Comparison of ENCODE assay signal across 27 cellular contexts in the genomic region with DNA sequence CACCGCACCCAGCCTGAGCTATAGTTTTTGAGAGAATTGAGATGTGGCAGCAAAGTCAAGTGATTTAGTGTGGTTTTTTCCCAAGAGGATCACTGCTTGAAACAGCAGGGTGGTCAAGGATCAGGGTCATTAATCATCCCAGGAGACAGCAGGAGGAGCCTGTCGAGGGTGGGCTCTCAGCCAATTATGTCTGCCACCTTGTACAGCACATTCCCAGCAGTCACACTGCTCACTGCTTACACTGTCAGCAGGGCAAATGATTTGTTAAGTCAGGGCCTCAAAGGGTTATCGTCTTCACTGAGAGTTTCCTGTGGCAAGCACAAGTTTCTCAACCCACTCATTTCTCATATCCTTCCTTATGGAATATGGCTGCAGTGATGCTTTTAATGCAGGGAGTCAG. TPM values are rescaled to one million over a fixed set of nuclear protein-coding genes. Genes with fewer than 3 reads are reported as not detected.
DNase-seq lines count a peak whose midpoint lies in the region; ATAC-seq, FAIRE-seq and TF ChIP-seq lines count a peak whose summit lies in the region.
"Had no signal": no experiment of that assay in that cellular context is flagged by ENCODE, and none has a peak within 500 bp of the region (broad histone marks: within the 10 kb centered on the region; RNA-seq: fewer than 3 reads in every experiment).

No MANE protein-coding gene starts in this region.

- intact Hi-C loops in endothelial cell of umbilical vein (cut with micrococcal nuclease) (no loop called here), right lobe of liver (cut with DNase I) (no loop called here), CD14-positive monocyte (cut with micrococcal nuclease) (loop anchor here in 1 of 2 donors (10.0 kb wide), 1 partner anchor 53 kb away; no protein-coding TSS in a partner anchor)

- no TSS peak for BruUV-seq in endothelial cell of umbilical vein (replicated peaks; lab: Mats Ljungman, UMichigan)

- CTCF ChIA-PET in endothelial cell of umbilical vein (lab: Charles Lee): interaction anchor here (0.8 to 7.4 kb wide), 7 partner anchors 9 to 185 kb away, joined by 3 to 67 read pairs (median 3); no protein-coding TSS in a partner anchor

- H3K9me3 Mint-ChIP-seq in CD14-positive monocyte: peaks cover 0 to 1% (median 0%) of the 10 kb centered on the region in 7 donors
- H3K9me3 Mint-ChIP-seq: activated CD8-positive, alpha-beta T cell treated with anti-CD3 and anti-CD28 coated beads for 36 hours; activated naive CD4-positive, alpha-beta T cell treated with anti-CD3 and anti-CD28 coated beads, Interleukin-2, amount 50 U/mL, for 72 hours; central memory CD8-positive, alpha-beta T cell; GM23338; neural crest cell; stimulated activated naive B cell treated with anti-CD40 and anti-IgM and Interleukin-4, amounts not matched to agents 10 μg/mL and 1 μg/mL and 100 μg/mL, for 72 hours had no signal

- H3K9ac ChIP-seq in endothelial cell of umbilical vein (replicated peaks; ENCODE audit: extremely low read depth, insufficient read depth, low read length): no peak overlapping the region

- H3K4me2 ChIP-seq in endothelial cell of umbilical vein (ENCODE audit: insufficient read depth, low read length): no peak overlapping the region
- H3K4me2 ChIP-seq: GM23338 had no signal

- no peak for TF ChIP-seq CTCF in endothelial cell of umbilical vein (IDR thresholded peaks at IDR 0.05; ENCODE audit: extremely low read depth in 1 of 2, insufficient read depth in 1 of 2, low read depth in 1 of 2, low read length in 2 of 2)
- no peak for TF ChIP-seq CTCF in right lobe of liver (IDR thresholded peaks at IDR 0.05)
- no peak for TF ChIP-seq CTCF in CD14-positive monocyte (IDR thresholded peaks at IDR 0.05)

- no peak overlapping the region for H2AFZ ChIP-seq in endothelial cell of umbilical vein (ENCODE audit: low read depth, low read length)
- H2AFZ ChIP-seq: GM23338 had no signal

- peaks cover 0 to 29% of the 10 kb centered on the region in 2 experiments for H3K36me3 ChIP-seq in endothelial cell of umbilical vein (ENCODE audit: control insufficient read depth in 2 of 2, extremely low read depth in 1 of 2, insufficient read depth in 2 of 2, low read length in 2 of 2)
- peaks cover 0 to 100% (median 62%) of the 10 kb centered on the region in 4 donors for H3K36me3 ChIP-seq in right lobe of liver

- H3K79me2 ChIP-seq in endothelial cell of umbilical vein (ENCODE audit: control insufficient read depth, insufficient read depth, low read length): no peaks in the 10 kb centered on the region

- H3K4me1 ChIP-seq in endothelial cell of umbilical vein (ENCODE audit: control insufficient read depth, extremely low read depth, insufficient read depth, low read length) (peaks cover 9% of the 10 kb centered on the region), right lobe of liver (no peaks in the 10 kb centered on the region)
- H3K4me1 ChIP-seq: ascending aorta, heart left ventricle, upper lobe of right lung had no signal

- H3K4me1 Mint-ChIP-seq in CD14-positive monocyte: no peaks in the 10 kb centered on the region
- H3K4me1 Mint-ChIP-seq: central memory CD8-positive, alpha-beta T cell; GM23338; neural crest cell; stimulated activated naive B cell treated with anti-CD40 and anti-IgM and Interleukin-4, amounts not matched to agents 10 μg/mL and 1 μg/mL and 100 μg/mL, for 72 hours had no signal

- POLR2A ChIA-PET in endothelial cell of umbilical vein (lab: Charles Lee): no interaction called here

- FAIRE-seq in endothelial cell of umbilical vein (lab: Jason Lieb, UNC): peak; percentile 84
- FAIRE-seq: GM12891 had no signal

- H3K27me3 ChIP-seq in endothelial cell of umbilical vein (ENCODE audit: control insufficient read depth in 2 of 2, insufficient read depth in 2 of 2, low read length in 2 of 2) (no peaks in the 10 kb centered on the region), right lobe of liver (no peaks in the 10 kb centered on the region)
- H3K27me3 ChIP-seq: ascending aorta, dorsolateral prefrontal cortex, heart left ventricle, upper lobe of right lung had no signal

- TF ChIP-seq POLR2A in endothelial cell of umbilical vein (IDR thresholded peaks at IDR 0.05; ENCODE audit: low read depth, low read length): no peak
- no peak for TF ChIP-seq POLR2A in right lobe of liver (IDR thresholded peaks at IDR 0.05)

- H3K27ac ChIP-seq in endothelial cell of umbilical vein (ENCODE audit: insufficient read depth, low read depth, low read length) (no peak overlapping the region), right lobe of liver (no peak overlapping the region)
- H3K27ac ChIP-seq: ascending aorta, C4-2B, heart left ventricle, HL-60, SK-N-MC, upper lobe of right lung had no signal

- WGBS in right lobe of liver (ENCODE audit: insufficient coverage, low coverage, low lambda C conversion rate, missing lambda C conversion rate): 33% methylated on average over 2 of the region's 3 CpGs

- DNase-seq in D341Med (ENCODE audit: low spot score): peak; percentile 64
- DNase-seq in NCI-H69 (lab: John Stamatoyannopoulos, UW): peak; percentile 11
- DNase-seq in endothelial cell of umbilical vein (ENCODE audit: low read depth, low spot score): peak; percentile 96
- no peak for DNase-seq in right lobe of liver
- no peak for DNase-seq in T-helper 9 cell
- no peak for DNase-seq in CD14-positive monocyte (ENCODE audit: low spot score)
- no peak for DNase-seq in NCI-H2081 (lab: John Stamatoyannopoulos, UW)
- DNase-seq: activated CD8-positive, alpha-beta T cell treated with anti-CD3 and anti-CD28 coated beads for 36 hours; dorsolateral prefrontal cortex; heart left ventricle; Kasumi-1; mammary epithelial cell; MV-4-11; NCI-H1694 treated with DMSO at 0.1 percent for 48 hours; stimulated activated naive B cell treated with anti-CD40 and anti-IgM and Interleukin-4, amounts not matched to agents 10 μg/mL and 1 μg/mL and 100 μg/mL, for 72 hours; T-helper 17 cell; upper lobe of right lung had no signal

- no peaks in the 10 kb centered on the region for H3K9me1 ChIP-seq in endothelial cell of umbilical vein (replicated peaks; ENCODE audit: control insufficient read depth, extremely low read depth, insufficient read depth, low read length)

- dilution Hi-C loops in endothelial cell of umbilical vein (cut with MboI; ENCODE audit: extremely low pct_ligation_motif_present, low sequenced_read_pairs): no loop called here

- no peak overlapping the region for H3K27ac Mint-ChIP-seq in CD14-positive monocyte
- H3K27ac Mint-ChIP-seq: activated CD8-positive, alpha-beta T cell treated with anti-CD3 and anti-CD28 coated beads for 36 hours; GM23338; stimulated activated naive B cell treated with anti-CD40 and anti-IgM and Interleukin-4, amounts not matched to agents 10 μg/mL and 1 μg/mL and 100 μg/mL, for 72 hours; T-helper 17 cell had no signal

- ATAC-seq in right lobe of liver: peak; percentile 26 to 58 (median 48)
- ATAC-seq: activated CD8-positive, alpha-beta T cell treated with anti-CD3 and anti-CD28 coated beads for 36 hours; activated naive CD4-positive, alpha-beta T cell treated with anti-CD3 and anti-CD28 coated beads, Interleukin-2, amount 50 U/mL, for 72 hours; GM23338; sciatic nerve; stimulated activated naive B cell treated with anti-CD40 and anti-IgM and Interleukin-4, amounts not matched to agents 10 μg/mL and 1 μg/mL and 100 μg/mL, for 72 hours; T-helper 17 cell; upper lobe of right lung had no signal

- no peak overlapping the region for H3K4me3 ChIP-seq in endothelial cell of umbilical vein (replicated peaks in 1 of 3; ENCODE audit: insufficient read depth in 1 of 3, low read depth in 1 of 3, low read length in 3 of 3)
- no peak overlapping the region for H3K4me3 ChIP-seq in right lobe of liver
- H3K4me3 ChIP-seq: ascending aorta, dorsolateral prefrontal cortex, GM23338, heart left ventricle, SK-N-MC, upper lobe of right lung had no signal

- H3K9me3 ChIP-seq in endothelial cell of umbilical vein (replicated peaks; ENCODE audit: control insufficient read depth, insufficient read depth, low read length) (no peaks in the 10 kb centered on the region), right lobe of liver (no peaks in the 10 kb centered on the region)
- H3K9me3 ChIP-seq: ascending aorta, heart left ventricle, upper lobe of right lung had no signal

- peaks cover 87 to 100% of the 10 kb centered on the region in 2 donors for H3K36me3 Mint-ChIP-seq in CD14-positive monocyte

- no peak overlapping the region for H3K4me3 Mint-ChIP-seq in CD14-positive monocyte
- H3K4me3 Mint-ChIP-seq: activated CD8-positive, alpha-beta T cell treated with anti-CD3 and anti-CD28 coated beads for 36 hours; central memory CD8-positive, alpha-beta T cell; GM23338; neural crest cell; stimulated activated naive B cell treated with anti-CD40 and anti-IgM and Interleukin-4, amounts not matched to agents 10 μg/mL and 1 μg/mL and 100 μg/mL, for 72 hours; T-helper 17 cell had no signal

- H3K27me3 Mint-ChIP-seq in CD14-positive monocyte (ENCODE audit: low read depth in 3 of 3): peaks cover 0 to 2% (median 0%) of the 10 kb centered on the region in 3 donors
- H3K27me3 Mint-ChIP-seq: activated CD8-positive, alpha-beta T cell treated with anti-CD3 and anti-CD28 coated beads for 36 hours; central memory CD8-positive, alpha-beta T cell; stimulated activated naive B cell treated with anti-CD40 and anti-IgM and Interleukin-4, amounts not matched to agents 10 μg/mL and 1 μg/mL and 100 μg/mL, for 72 hours; T-helper 17 cell had no signal

- H4K20me1 ChIP-seq in endothelial cell of umbilical vein (replicated peaks; ENCODE audit: control insufficient read depth, extremely low read depth, insufficient read depth, low read length): no peaks in the 10 kb centered on the region

RNA-seq across cellular contexts. Expression of a gene that starts 13.2 kb away (rescaled TPM):
- total RNA-seq in endothelial cell of umbilical vein (1.6 and 4.0 TPM in 2 replicates), right lobe of liver (1 to 10 TPM in 5 of 6 experiments, under 1 TPM in 1; 0.95 to 3.9 (median 1.7) TPM)
- polyA plus RNA-seq in endothelial cell of umbilical vein (6.4 and 6.8 TPM in 2 replicates), CD14-positive monocyte (under 1 TPM; 0.10 to 0.20 TPM)
- polyA plus RNA-seq in endothelial cell of umbilical vein (2011; cell fraction: cytosol; rRNA removed): 3.6 and 3.9 TPM in 2 replicates
- 3.1 and 3.2 TPM in 2 replicates for polyA plus RNA-seq in endothelial cell of umbilical vein (2011; cell fraction: nucleus; rRNA removed)
- 1.8 and 3.2 TPM in 2 replicates for polyA plus RNA-seq in endothelial cell of umbilical vein (2012)
- polyA minus RNA-seq in endothelial cell of umbilical vein: 6.5 and 7.6 TPM in 2 replicates
- polyA minus RNA-seq in endothelial cell of umbilical vein (2011; cell fraction: cytosol; rRNA and poly(A)+ RNA removed): 7.0 TPM
- 1.4 and 2.5 TPM in 2 replicates for polyA minus RNA-seq in endothelial cell of umbilical vein (2011; cell fraction: nucleus; rRNA and poly(A)+ RNA removed)

RNA-seq across cellular contexts. Expression of a gene that starts 22.1 kb away (rescaled TPM):
- total RNA-seq in endothelial cell of umbilical vein: 15.2 and 17.4 TPM in 2 replicates
- polyA plus RNA-seq in endothelial cell of umbilical vein: 22.6 and 23.3 TPM in 2 replicates
- polyA plus RNA-seq in endothelial cell of umbilical vein (2011; cell fraction: cytosol; rRNA removed): 11.2 and 16.3 TPM in 2 replicates
- 16.4 and 19.0 TPM in 2 replicates for polyA plus RNA-seq in endothelial cell of umbilical vein (2011; cell fraction: nucleus; rRNA removed)
- polyA plus RNA-seq in endothelial cell of umbilical vein (2012): 12.3 and 21.4 TPM in 2 replicates
- 5.5 and 5.9 TPM in 2 replicates for polyA minus RNA-seq in endothelial cell of umbilical vein
- 3.2 TPM for polyA minus RNA-seq in endothelial cell of umbilical vein (2011; cell fraction: cytosol; rRNA and poly(A)+ RNA removed)
- polyA minus RNA-seq in endothelial cell of umbilical vein (2011; cell fraction: nucleus; rRNA and poly(A)+ RNA removed): 3.7 and 4.8 TPM in 2 replicates
- total RNA-seq in right lobe of liver: 10 to 100 TPM in 4 of 6 experiments, 1 to 10 TPM in 2; 9.5 to 16.3 (median 10.6) TPM
- 10 to 100 TPM; 35.8 to 46.2 TPM for polyA plus RNA-seq in CD14-positive monocyte

RNA-seq across cellular contexts. Expression of a gene that starts 22.2 kb away (rescaled TPM):
- total RNA-seq in endothelial cell of umbilical vein: 5.4 and 7.0 TPM in 2 replicates
- 7.4 and 12.8 TPM in 2 replicates for polyA plus RNA-seq in endothelial cell of umbilical vein
- polyA plus RNA-seq in endothelial cell of umbilical vein (2011; cell fraction: cytosol; rRNA removed): 2.3 and 3.7 TPM in 2 replicates
- polyA plus RNA-seq in endothelial cell of umbilical vein (2011; cell fraction: nucleus; rRNA removed): 23.9 and 29.6 TPM in 2 replicates
- polyA plus RNA-seq in endothelial cell of umbilical vein (2012): 2.9 and 4.3 TPM in 2 replicates
- 2.4 and 3.6 TPM in 2 replicates for polyA minus RNA-seq in endothelial cell of umbilical vein
- 4.7 TPM for polyA minus RNA-seq in endothelial cell of umbilical vein (2011; cell fraction: cytosol; rRNA and poly(A)+ RNA removed)
- 2.4 and 10.0 TPM in 2 replicates for polyA minus RNA-seq in endothelial cell of umbilical vein (2011; cell fraction: nucleus; rRNA and poly(A)+ RNA removed)
- 10 to 100 TPM in 4 of 6 experiments, 1 to 10 TPM in 2; 6.1 to 15.0 (median 11.6) TPM for total RNA-seq in right lobe of liver
- 1 to 10 TPM; 3.2 to 5.2 TPM for polyA plus RNA-seq in CD14-positive monocyte
- total RNA-seq: GM23338 had no signal

RNA-seq across cellular contexts. Expression of a gene that starts 26.9 kb away (rescaled TPM):
- total RNA-seq in endothelial cell of umbilical vein: 4.7 and 5.5 TPM in 2 replicates
- 4.8 and 7.9 TPM in 2 replicates for polyA plus RNA-seq in endothelial cell of umbilical vein
- polyA plus RNA-seq in endothelial cell of umbilical vein (2011; cell fraction: cytosol; rRNA removed): 0.41 and 0.61 TPM in 2 replicates
- 54.5 and 61.7 TPM in 2 replicates for polyA plus RNA-seq in endothelial cell of umbilical vein (2011; cell fraction: nucleus; rRNA removed)
- 2.7 and 9.2 TPM in 2 replicates for polyA plus RNA-seq in endothelial cell of umbilical vein (2012)
- polyA minus RNA-seq in endothelial cell of umbilical vein: 0.49 and 3.3 TPM in 2 replicates
- 2.7 TPM for polyA minus RNA-seq in endothelial cell of umbilical vein (2011; cell fraction: cytosol; rRNA and poly(A)+ RNA removed)
- 3.3 and 13.7 TPM in 2 replicates for polyA minus RNA-seq in endothelial cell of umbilical vein (2011; cell fraction: nucleus; rRNA and poly(A)+ RNA removed)
- total RNA-seq in right lobe of liver: 10 to 100 TPM; 10.4 to 44.1 (median 30.1) TPM
- polyA plus RNA-seq in CD14-positive monocyte: not detected

RNA-seq across cellular contexts. Expression of a gene that starts 27.9 kb away (rescaled TPM):
- total RNA-seq in endothelial cell of umbilical vein: 16.1 and 18.5 TPM in 2 replicates
- polyA plus RNA-seq in endothelial cell of umbilical vein: 21.1 and 21.9 TPM in 2 replicates
- 17.7 and 18.2 TPM in 2 replicates for polyA plus RNA-seq in endothelial cell of umbilical vein (2011; cell fraction: cytosol; rRNA removed)
- 39.8 and 41.6 TPM in 2 replicates for polyA plus RNA-seq in endothelial cell of umbilical vein (2011; cell fraction: nucleus; rRNA removed)
- 13.1 and 17.8 TPM in 2 replicates for polyA plus RNA-seq in endothelial cell of umbilical vein (2012)
- 28.1 and 36.1 TPM in 2 replicates for polyA minus RNA-seq in endothelial cell of umbilical vein
- 21.3 TPM for polyA minus RNA-seq in endothelial cell of umbilical vein (2011; cell fraction: cytosol; rRNA and poly(A)+ RNA removed)
- 18.6 and 30.4 TPM in 2 replicates for polyA minus RNA-seq in endothelial cell of umbilical vein (2011; cell fraction: nucleus; rRNA and poly(A)+ RNA removed)
- total RNA-seq in right lobe of liver: 10 to 100 TPM; 22.3 to 45.1 (median 32.4) TPM
- polyA plus RNA-seq in CD14-positive monocyte: 10 to 100 TPM; 18.8 to 26.5 TPM

Comparison
In these comparisons a context has a peak if more than half of its experiments do, and no peak if none do; other contexts are left out.
1. DNase-seq: peak in D341Med (single experiment), NCI-H69 (single experiment) and endothelial cell of umbilical vein (single experiment); none in right lobe of liver (0 of 3), T-helper 9 cell (single experiment), CD14-positive monocyte (single experiment) and NCI-H2081 (0 of 2).